20 cellular contexts compared by ENCODE assay signal in the genomic region with DNA sequence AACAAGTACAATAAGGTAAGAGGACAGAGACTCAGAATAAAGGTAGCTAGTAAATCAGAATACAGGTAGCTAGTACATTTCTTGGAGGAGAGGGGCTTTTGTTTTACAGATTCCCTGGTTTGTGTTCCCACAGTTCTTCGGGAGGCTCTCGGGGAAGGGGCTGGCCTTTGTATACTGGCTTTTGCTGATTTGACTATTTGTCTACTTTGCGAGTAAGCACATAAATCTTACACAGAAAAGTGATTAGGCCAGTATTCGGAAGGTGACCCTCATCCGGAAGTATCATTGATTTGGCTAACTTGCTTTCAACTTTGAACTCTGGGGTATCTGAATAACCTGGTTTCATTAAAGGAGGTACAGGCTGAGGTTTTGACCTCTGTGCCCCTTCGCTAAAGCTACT. TPM values are rescaled to one million over a fixed set of nuclear protein-coding genes. Genes with fewer than 3 reads are reported as not detected.
DNase-seq lines count a peak whose midpoint lies in the region; ATAC-seq and TF ChIP-seq lines count a peak whose summit lies in the region.
"Had no signal": no experiment of that assay in that cellular context is flagged by ENCODE, and none has a peak within 500 bp of the region (broad histone marks: within the 10 kb centered on the region; RNA-seq: fewer than 3 reads in every experiment).

No MANE protein-coding gene starts in this region.

- H3K27me3 Mint-ChIP-seq in activated naive CD4-positive, alpha-beta T cell treated with anti-CD3 and anti-CD28 coated beads, Interleukin-2, amount 50 U/mL, for 24 hours: no peaks in the 10 kb centered on the region
- no peaks in the 10 kb centered on the region for H3K27me3 Mint-ChIP-seq in activated naive CD8-positive, alpha-beta T cell treated with anti-CD3 and anti-CD28 coated beads, Interleukin-2, amount 10 ng/mL, durations not matched to agents 7 days and 5 days
- H3K27me3 Mint-ChIP-seq: stimulated activated memory B cell treated with anti-CD40 and anti-IgM and Interleukin-4, amounts not matched to agents 10 μg/mL and 1 μg/mL and 100 μg/mL, for 72 hours had no signal

- H3K27ac ChIP-seq in GM23248 (peak overlapping the region; percentile 68), osteoblast (ENCODE audit: low read depth, low read length) (peak overlapping the region; percentile 78), ascending aorta (no peak overlapping the region)
- H3K27ac ChIP-seq: PC-9, prostate gland, WERI-Rb-1 had no signal

- TF ChIP-seq CTCF in osteoblast (IDR thresholded peaks at IDR 0.05; ENCODE audit: extremely low read depth, low read depth, low read length): no peak
- TF ChIP-seq CTCF in ascending aorta (IDR thresholded peaks at IDR 0.05): no peak

- H3K36me3 ChIP-seq in GM23248 (ENCODE audit: low read depth) (peaks cover 23% of the 10 kb centered on the region), osteoblast (ENCODE audit: insufficient read depth, low read length) (peaks cover 57% of the 10 kb centered on the region), ascending aorta (peaks cover 50 to 66% of the 10 kb centered on the region in 2 donors)
- H3K36me3 ChIP-seq: prostate gland had no signal

- in situ Hi-C loops in GM23248 (cut with MboI): no loop called here

- no peaks in the 10 kb centered on the region for H3K9me3 ChIP-seq in GM23248 (ENCODE audit: low read depth)
- H3K9me3 ChIP-seq in osteoblast (ENCODE audit: low read depth, low read length): no peaks in the 10 kb centered on the region
- no peaks in the 10 kb centered on the region for H3K9me3 ChIP-seq in ascending aorta
- H3K9me3 ChIP-seq: HAP-1, prostate gland had no signal

- POLR2A ChIA-PET in activated naive CD8-positive, alpha-beta T cell treated with anti-CD3 and anti-CD28 coated beads, Interleukin-2, amount 10 ng/mL, durations not matched to agents 7 days and 5 days (lab: Charles Lee): interaction anchor here (0.6 to 2.7 kb wide), 3 partner anchors 9 to 627 kb away, joined by 3 to 24 read pairs (median 4); a partner anchor contains a TSS

- no peak for DNase-seq in activated naive CD4-positive, alpha-beta T cell treated with anti-CD3 and anti-CD28 coated beads, Interleukin-2, amount 50 U/mL, for 16 hours
- DNase-seq in GM23248 (no peak), osteoblast (ENCODE audit: insufficient read length, low spot score, missing footprints) (no peak), ascending aorta (ENCODE audit: low spot score in 2 of 2) (no peak)
- no peak for DNase-seq in activated naive CD8-positive, alpha-beta T cell treated with anti-CD3 and anti-CD28 coated beads, Interleukin-2, amount 10 ng/mL, durations not matched to agents 7 days and 5 days
- DNase-seq: COR-L47, endodermal cell, left colon, midbrain, NCI-H2029, PC-9, SIG-M5, WERI-Rb-1 had no signal

- no peak for ATAC-seq in activated naive CD8-positive, alpha-beta T cell treated with anti-CD3 and anti-CD28 coated beads, Interleukin-2, amount 10 ng/mL, durations not matched to agents 7 days and 5 days (ENCODE audit: low read depth)
- ATAC-seq in GM18858 (IDR thresholded peaks at IDR 0.05; ENCODE audit: unreplicated experiment): no peak
- ATAC-seq: left colon; stimulated activated memory B cell treated with anti-CD40 and anti-IgM and Interleukin-4, amounts not matched to agents 10 μg/mL and 1 μg/mL and 100 μg/mL, for 72 hours had no signal

- peaks cover 40% of the 10 kb centered on the region for H3F3A ChIP-seq in GM23248 (ENCODE audit: insufficient read depth)

- intact Hi-C loops in ascending aorta (cut with DNase I): no loop called here

- no peaks in the 10 kb centered on the region for H3K9me3 Mint-ChIP-seq in activated naive CD4-positive, alpha-beta T cell treated with anti-CD3 and anti-CD28 coated beads, Interleukin-2, amount 50 U/mL, for 24 hours
- H3K9me3 Mint-ChIP-seq in activated naive CD8-positive, alpha-beta T cell treated with anti-CD3 and anti-CD28 coated beads, Interleukin-2, amount 10 ng/mL, durations not matched to agents 7 days and 5 days: no peaks in the 10 kb centered on the region
- H3K9me3 Mint-ChIP-seq: endodermal cell; neural crest cell; stimulated activated memory B cell treated with anti-CD40 and anti-IgM and Interleukin-4, amounts not matched to agents 10 μg/mL and 1 μg/mL and 100 μg/mL, for 72 hours; T-helper 1 cell treated with Interleukin-12 subunit alpha and Interleukin-12 subunit beta and Interleukin-4 antibody, amounts not matched to agents 30 μg/mL and 1 μg/mL, for 36 hours had no signal

- 0 out of 2 replicates have a peak, but pooled peaks cover 3% of the 10 kb centered on the region for H3K79me2 ChIP-seq in GM23248 (ENCODE audit: insufficient read depth)
- no peaks in the 10 kb centered on the region for H3K79me2 ChIP-seq in osteoblast (ENCODE audit: insufficient read depth, low read length)

- H2AFZ ChIP-seq in GM23248: no peak overlapping the region
- H2AFZ ChIP-seq in osteoblast (ENCODE audit: low read length): no peak overlapping the region
- H2AFZ ChIP-seq: PC-9 had no signal

- H3K4me3 ChIP-seq in GM23248 (0 out of 2 replicates have a peak overlapping the region, but pooled peaks have one; percentile 9), osteoblast (ENCODE audit: insufficient read depth, low read length) (no peak overlapping the region), ascending aorta (no peak overlapping the region)
- H3K4me3 ChIP-seq: HAP-1, PC-9, prostate gland had no signal

- peaks cover 30% of the 10 kb centered on the region for H3K36me3 Mint-ChIP-seq in activated naive CD4-positive, alpha-beta T cell treated with anti-CD3 and anti-CD28 coated beads, Interleukin-2, amount 50 U/mL, for 24 hours
- peaks cover 31% of the 10 kb centered on the region for H3K36me3 Mint-ChIP-seq in activated naive CD8-positive, alpha-beta T cell treated with anti-CD3 and anti-CD28 coated beads, Interleukin-2, amount 10 ng/mL, durations not matched to agents 7 days and 5 days

- H3K4me1 ChIP-seq in GM23248 (ENCODE audit: insufficient read depth) (peaks cover 25% of the 10 kb centered on the region), osteoblast (ENCODE audit: insufficient read depth, low read length) (peaks cover 23% of the 10 kb centered on the region), ascending aorta (peaks cover 0 to under 1% of the 10 kb centered on the region in 2 donors)
- H3K4me1 ChIP-seq: HAP-1, prostate gland had no signal

- H3K4me2 ChIP-seq in GM23248 (ENCODE audit: unreplicated experiment) (peak overlapping the region; percentile 52), osteoblast (ENCODE audit: insufficient read depth, low read length) (no peak overlapping the region)
- H3K4me2 ChIP-seq: PC-9 had no signal

- H4K20me1 ChIP-seq in GM23248 (ENCODE audit: insufficient read depth) (no peaks in the 10 kb centered on the region), osteoblast (ENCODE audit: insufficient read depth, low read length) (no peaks in the 10 kb centered on the region)

- H3K4me3 Mint-ChIP-seq in activated naive CD4-positive, alpha-beta T cell treated with anti-CD3 and anti-CD28 coated beads, Interleukin-2, amount 50 U/mL, for 24 hours: peak overlapping the region; percentile 81
- H3K4me3 Mint-ChIP-seq in activated naive CD8-positive, alpha-beta T cell treated with anti-CD3 and anti-CD28 coated beads, Interleukin-2, amount 10 ng/mL, durations not matched to agents 7 days and 5 days: no peak overlapping the region
- H3K4me3 Mint-ChIP-seq: endodermal cell; neural crest cell; stimulated activated memory B cell treated with anti-CD40 and anti-IgM and Interleukin-4, amounts not matched to agents 10 μg/mL and 1 μg/mL and 100 μg/mL, for 72 hours had no signal

- peak overlapping the region; percentile 25; the same call in 1 of the 2 replicates for H3K9ac ChIP-seq in GM23248

- H3K27me3 ChIP-seq in GM23248 (replicated peaks; ENCODE audit: insufficient read depth): no peaks in the 10 kb centered on the region
- H3K27me3 ChIP-seq in osteoblast (ENCODE audit: insufficient read depth, low read length): no peaks in the 10 kb centered on the region
- H3K27me3 ChIP-seq in ascending aorta: no peaks in the 10 kb centered on the region

- 75 to 84% methylated on average over 6 of the region's 6 CpGs for WGBS in GM23248 (ENCODE audit: low coverage in 1 of 2, low lambda C conversion rate in 2 of 2, missing lambda C conversion rate in 2 of 2), 2 experiments

- no peaks in the 10 kb centered on the region for H3K9me2 ChIP-seq in GM23248 (ENCODE audit: insufficient read depth)

- H3K27ac Mint-ChIP-seq in activated naive CD4-positive, alpha-beta T cell treated with anti-CD3 and anti-CD28 coated beads, Interleukin-2, amount 50 U/mL, for 24 hours: peak overlapping the region; percentile 77
- H3K27ac Mint-ChIP-seq in activated naive CD8-positive, alpha-beta T cell treated with anti-CD3 and anti-CD28 coated beads, Interleukin-2, amount 10 ng/mL, durations not matched to agents 7 days and 5 days: peak overlapping the region; percentile 78
- H3K27ac Mint-ChIP-seq: stimulated activated memory B cell treated with anti-CD40 and anti-IgM and Interleukin-4, amounts not matched to agents 10 μg/mL and 1 μg/mL and 100 μg/mL, for 72 hours had no signal

- peaks cover 44% of the 10 kb centered on the region for H3K4me1 Mint-ChIP-seq in activated naive CD4-positive, alpha-beta T cell treated with anti-CD3 and anti-CD28 coated beads, Interleukin-2, amount 50 U/mL, for 24 hours
- H3K4me1 Mint-ChIP-seq in activated naive CD8-positive, alpha-beta T cell treated with anti-CD3 and anti-CD28 coated beads, Interleukin-2, amount 10 ng/mL, durations not matched to agents 7 days and 5 days: peaks cover 18% of the 10 kb centered on the region

RNA-seq across cellular contexts. Expression of a gene that starts 21.4 kb away (rescaled TPM):
- total RNA-seq in GM23248 (2014; rRNA removed; shearing (Covaris generic)): 24.5 and 30.4 TPM in 2 replicates
- polyA plus RNA-seq in GM23248 (2016; fragmentation: Nextera tagmentation; extraction: Ambion mirVana): 6.0 and 13.2 TPM in 2 replicates
- total RNA-seq in activated naive CD8-positive, alpha-beta T cell treated with anti-CD3 and anti-CD28 coated beads, Interleukin-2, amount 10 ng/mL, durations not matched to agents 7 days and 5 days: 10 to 100 TPM; 19.1 to 24.1 TPM
- 35.5 and 38.6 TPM in 2 replicates for total RNA-seq in osteoblast
- 19.7 TPM for total RNA-seq in ascending aorta

RNA-seq across cellular contexts. Expression of a gene that starts 33.1 kb away (rescaled TPM):
- 17.8 and 19.1 TPM in 2 replicates for total RNA-seq in GM23248 (2014; rRNA removed; shearing (Covaris generic))
- 54.8 and 55.8 TPM in 2 replicates for polyA plus RNA-seq in GM23248 (2016; fragmentation: Nextera tagmentation; extraction: Ambion mirVana)
- 10 to 100 TPM; 40.5 to 41.4 TPM for total RNA-seq in activated naive CD8-positive, alpha-beta T cell treated with anti-CD3 and anti-CD28 coated beads, Interleukin-2, amount 10 ng/mL, durations not matched to agents 7 days and 5 days
- 17.4 and 18.0 TPM in 2 replicates for total RNA-seq in osteoblast
- total RNA-seq in ascending aorta: 45.9 TPM

RNA-seq across cellular contexts. Expression of a gene that starts 33.2 kb away (rescaled TPM):
- total RNA-seq in GM23248 (2014; rRNA removed; shearing (Covaris generic)): 58.0 and 69.9 TPM in 2 replicates
- 56.7 and 57.7 TPM in 2 replicates for polyA plus RNA-seq in GM23248 (2016; fragmentation: Nextera tagmentation; extraction: Ambion mirVana)
- total RNA-seq in activated naive CD8-positive, alpha-beta T cell treated with anti-CD3 and anti-CD28 coated beads, Interleukin-2, amount 10 ng/mL, durations not matched to agents 7 days and 5 days: 100 to 1,000 TPM; 126 to 132 TPM
- 48.0 and 52.1 TPM in 2 replicates for total RNA-seq in osteoblast
- total RNA-seq in ascending aorta: 41.3 TPM

Comparison
In these comparisons a context has a peak if more than half of its experiments do, and no peak if none do; other contexts are left out.
1. H3K27ac ChIP-seq: peak in GM23248 (single experiment) and osteoblast (single experiment); none in ascending aorta (0 of 2).